In genomic region chr10:56831681-56832080, GRCh38 we compare ENCODE assay signal across 40 cellular contexts.
"Had no signal": no experiment of that assay in that cellular context is flagged by ENCODE, and none has a peak within 500 bp of the region (broad histone marks: within the 10 kb centered on the region; RNA-seq: fewer than 3 reads in every experiment).

No MANE protein-coding gene starts in this region.

- H3K36me3 ChIP-seq: adrenal gland, ascending aorta, brain microvascular endothelial cell, breast epithelium, cardiac muscle cell had no signal

- H3K4me3 ChIP-seq: adrenal gland, ascending aorta, body of pancreas, breast epithelium, cardiac muscle cell had no signal

- H3K4me3 Mint-ChIP-seq: activated naive CD4-positive, alpha-beta T cell treated with anti-CD3 and anti-CD28 coated beads for 36 hours; activated naive CD4-positive, alpha-beta T cell treated with anti-CD3 and anti-CD28 coated beads, Interleukin-2, amount 10 ng/mL, durations not matched to agents 7 days and 5 days; activated naive CD4-positive, alpha-beta T cell treated with anti-CD3 and anti-CD28 coated beads, Interleukin-2, amount 50 U/mL, for 24 hours; activated naive CD8-positive, alpha-beta T cell; activated naive CD8-positive, alpha-beta T cell treated with anti-CD3 and anti-CD28 coated beads for 36 hours; activated naive CD8-positive, alpha-beta T cell treated with anti-CD3 and anti-CD28 coated beads, Interleukin-2, amount 10 ng/mL, durations not matched to agents 7 days and 5 days; activated naive CD8-positive, alpha-beta T cell treated with anti-CD3 and anti-CD28 coated beads, Interleukin-2, amount 50 U/mL, for 24 hours; activated T-cell treated with anti-CD3 and anti-CD28 coated beads, Interleukin-2, amount 50 U/mL, for 24 hours; activated T-cell treated with anti-CD3 and anti-CD28 coated beads, Interleukin-2, amount 50 U/mL, for 4 hours; activated T-cell treated with anti-CD3 and anti-CD28 coated beads, Interleukin-2, amount 50 U/mL, for 72 hours; activated T-helper 1 cell treated with anti-CD3 and anti-CD28 coated beads, Interleukin-12 subunit alpha, Interleukin-12 subunit beta, Interleukin-2, Interleukin-4 antibody, amounts not matched to agents 30 ng/mL and 10 ng/mL and 1 ng/mL, durations not matched to agents 14 hours and 24 hours and 36 hours; activated T-helper 17 cell treated with anti-CD3 and anti-CD28 coated beads, Interleukin-2, amount 50 U/mL, for 72 hours; brain; central memory CD8-positive, alpha-beta T cell had no signal

- H3K27ac Mint-ChIP-seq: activated naive CD4-positive, alpha-beta T cell treated with anti-CD3 and anti-CD28 coated beads for 36 hours; activated naive CD4-positive, alpha-beta T cell treated with anti-CD3 and anti-CD28 coated beads, Interleukin-2, amount 10 ng/mL, durations not matched to agents 7 days and 5 days; activated naive CD4-positive, alpha-beta T cell treated with anti-CD3 and anti-CD28 coated beads, Interleukin-2, amount 50 U/mL, for 24 hours; activated naive CD4-positive, alpha-beta T cell treated with anti-CD3 and anti-CD28 coated beads, Interleukin-2, amount 50 U/mL, for 72 hours; activated naive CD8-positive, alpha-beta T cell; activated naive CD8-positive, alpha-beta T cell treated with anti-CD3 and anti-CD28 coated beads for 36 hours; activated naive CD8-positive, alpha-beta T cell treated with anti-CD3 and anti-CD28 coated beads, Interleukin-2, amount 10 ng/mL, durations not matched to agents 7 days and 5 days; activated naive CD8-positive, alpha-beta T cell treated with anti-CD3 and anti-CD28 coated beads, Interleukin-2, amount 50 U/mL, for 24 hours; activated T-cell treated with anti-CD3 and anti-CD28 coated beads, Interleukin-2, amount 50 U/mL, for 24 hours; activated T-cell treated with anti-CD3 and anti-CD28 coated beads, Interleukin-2, amount 50 U/mL, for 72 hours; activated T-helper 1 cell treated with anti-CD3 and anti-CD28 coated beads, Interleukin-12 subunit alpha, Interleukin-12 subunit beta, Interleukin-2, Interleukin-4 antibody, amounts not matched to agents 30 ng/mL and 10 ng/mL and 1 ng/mL, durations not matched to agents 14 hours and 24 hours and 36 hours; activated T-helper 17 cell treated with anti-CD3 and anti-CD28 coated beads, Interleukin-2, amount 50 U/mL, for 72 hours; activated T-helper 2 cell treated with anti-CD3 and anti-CD28 coated beads, Interferon-gamma antibody, Interleukin-2, Interleukin-4, amounts not matched to agents 10 μg/mL and 5 μg/mL and 100 μg/mL, durations not matched to agents 14 hours and 24 hours and 36 hours; brain had no signal

- ATAC-seq: activated naive CD4-positive, alpha-beta T cell treated with anti-CD3 and anti-CD28 coated beads, Interleukin-2, amount 50 U/mL, for 72 hours; activated naive CD8-positive, alpha-beta T cell treated with anti-CD3 and anti-CD28 coated beads, Interleukin-2, amount 50 U/mL, for 24 hours; activated T-cell treated with anti-CD3 and anti-CD28 coated beads, Interleukin-2, amount 50 U/mL, for 4 hours; activated T-cell treated with anti-CD3 and anti-CD28 coated beads, Interleukin-2, amount 50 U/mL, for 72 hours; activated T-helper 17 cell treated with anti-CD3 and anti-CD28 coated beads, Interleukin-2, amount 50 U/mL, for 72 hours; body of pancreas had no signal

- H3K9me3 ChIP-seq: ascending aorta, body of pancreas, breast epithelium had no signal

- H3K9me3 Mint-ChIP-seq: activated naive CD8-positive, alpha-beta T cell treated with anti-CD3 and anti-CD28 coated beads, Interleukin-2, amount 10 ng/mL, durations not matched to agents 7 days and 5 days had no signal

- H3K27ac ChIP-seq: adrenal gland, ascending aorta, body of pancreas, brain microvascular endothelial cell, breast epithelium, cardiac muscle cell had no signal

- H3K4me1 Mint-ChIP-seq: activated naive CD4-positive, alpha-beta T cell treated with anti-CD3 and anti-CD28 coated beads, Interleukin-2, amount 10 ng/mL, durations not matched to agents 7 days and 5 days; activated naive CD4-positive, alpha-beta T cell treated with anti-CD3 and anti-CD28 coated beads, Interleukin-2, amount 50 U/mL, for 24 hours; activated naive CD8-positive, alpha-beta T cell treated with anti-CD3 and anti-CD28 coated beads for 36 hours; activated naive CD8-positive, alpha-beta T cell treated with anti-CD3 and anti-CD28 coated beads, Interleukin-2, amount 10 ng/mL, durations not matched to agents 7 days and 5 days; activated naive CD8-positive, alpha-beta T cell treated with anti-CD3 and anti-CD28 coated beads, Interleukin-2, amount 50 U/mL, for 24 hours; activated T-helper 17 cell treated with anti-CD3 and anti-CD28 coated beads, Interleukin-2, amount 50 U/mL, for 72 hours; brain; central memory CD8-positive, alpha-beta T cell had no signal

- H3K27me3 Mint-ChIP-seq: activated naive CD4-positive, alpha-beta T cell treated with anti-CD3 and anti-CD28 coated beads, Interleukin-2, amount 10 ng/mL, durations not matched to agents 7 days and 5 days; activated naive CD4-positive, alpha-beta T cell treated with anti-CD3 and anti-CD28 coated beads, Interleukin-2, amount 50 U/mL, for 24 hours; activated naive CD8-positive, alpha-beta T cell; activated naive CD8-positive, alpha-beta T cell treated with anti-CD3 and anti-CD28 coated beads for 36 hours; activated naive CD8-positive, alpha-beta T cell treated with anti-CD3 and anti-CD28 coated beads, Interleukin-2, amount 10 ng/mL, durations not matched to agents 7 days and 5 days; activated naive CD8-positive, alpha-beta T cell treated with anti-CD3 and anti-CD28 coated beads, Interleukin-2, amount 50 U/mL, for 24 hours; activated T-cell treated with anti-CD3 and anti-CD28 coated beads, Interleukin-2, amount 50 U/mL, for 24 hours; activated T-helper 17 cell treated with anti-CD3 and anti-CD28 coated beads, Interleukin-2, amount 50 U/mL, for 72 hours; brain; central memory CD8-positive, alpha-beta T cell had no signal

- H3K27me3 ChIP-seq: adrenal gland, ascending aorta, body of pancreas, brain microvascular endothelial cell, breast epithelium, cardiac muscle cell had no signal

- H3K36me3 Mint-ChIP-seq: activated naive CD4-positive, alpha-beta T cell treated with anti-CD3 and anti-CD28 coated beads, Interleukin-2, amount 10 ng/mL, durations not matched to agents 7 days and 5 days; activated naive CD4-positive, alpha-beta T cell treated with anti-CD3 and anti-CD28 coated beads, Interleukin-2, amount 50 U/mL, for 24 hours; activated naive CD8-positive, alpha-beta T cell; activated naive CD8-positive, alpha-beta T cell treated with anti-CD3 and anti-CD28 coated beads for 36 hours; activated naive CD8-positive, alpha-beta T cell treated with anti-CD3 and anti-CD28 coated beads, Interleukin-2, amount 10 ng/mL, durations not matched to agents 7 days and 5 days; brain had no signal

- FAIRE-seq: astrocyte, bronchial epithelial cell had no signal

- DNase-seq: activated effector memory CD4-positive, alpha-beta T cell treated with anti-CD3 and anti-CD28 coated beads, Interleukin-2, amount 50 U/mL, for 16 hours; activated effector memory CD4-positive, alpha-beta T cell treated with Interleukin-2 at 50 U/mL for 16 hours; activated gamma-delta T cell; activated gamma-delta T cell treated with Interleukin-2 at 50 U/mL for 16 hours; activated naive CD4-positive, alpha-beta T cell; activated naive CD4-positive, alpha-beta T cell treated with anti-CD3 and anti-CD28 coated beads for 36 hours; activated naive CD4-positive, alpha-beta T cell treated with anti-CD3 and anti-CD28 coated beads, Interleukin-2, amount 10 ng/mL, durations not matched to agents 7 days and 5 days; activated naive CD4-positive, alpha-beta T cell treated with anti-CD3 and anti-CD28 coated beads, Interleukin-2, amount 50 U/mL, for 16 hours; activated naive CD4-positive, alpha-beta T cell treated with Interleukin-2 at 50 U/mL for 16 hours; activated naive CD8-positive, alpha-beta T cell treated with anti-CD3 and anti-CD28 coated beads for 36 hours; activated naive CD8-positive, alpha-beta T cell treated with anti-CD3 and anti-CD28 coated beads, Interleukin-2, amount 10 ng/mL, durations not matched to agents 7 days and 5 days; activated naive CD8-positive, alpha-beta T cell treated with anti-CD3 and anti-CD28 coated beads, Interleukin-2, amount 50 U/mL, for 24 hours; activated T-cell treated with anti-CD3 and anti-CD28 coated beads, Interleukin-2, amount 50 U/mL, for 1 hour; activated T-cell treated with anti-CD3 and anti-CD28 coated beads, Interleukin-2, amount 50 U/mL, for 24 hours; activated T-cell treated with anti-CD3 and anti-CD28 coated beads, Interleukin-2, amount 50 U/mL, for 4 hours; activated T-cell treated with anti-CD3 and anti-CD28 coated beads, Interleukin-2, amount 50 U/mL, for 48 hours; activated T-cell treated with anti-CD3 and anti-CD28 coated beads, Interleukin-2, amount 50 U/mL, for 72 hours; adrenal gland; amniotic stem cell; amygdala; anterior cingulate cortex; aorta; body of pancreas; brain microvascular endothelial cell; caudate nucleus; central memory CD4-positive, alpha-beta T cell; cerebellar nuclear complex had no signal

- H3K4me1 ChIP-seq: adrenal gland, ascending aorta, body of pancreas, breast epithelium had no signal
